In the genomic region with DNA sequence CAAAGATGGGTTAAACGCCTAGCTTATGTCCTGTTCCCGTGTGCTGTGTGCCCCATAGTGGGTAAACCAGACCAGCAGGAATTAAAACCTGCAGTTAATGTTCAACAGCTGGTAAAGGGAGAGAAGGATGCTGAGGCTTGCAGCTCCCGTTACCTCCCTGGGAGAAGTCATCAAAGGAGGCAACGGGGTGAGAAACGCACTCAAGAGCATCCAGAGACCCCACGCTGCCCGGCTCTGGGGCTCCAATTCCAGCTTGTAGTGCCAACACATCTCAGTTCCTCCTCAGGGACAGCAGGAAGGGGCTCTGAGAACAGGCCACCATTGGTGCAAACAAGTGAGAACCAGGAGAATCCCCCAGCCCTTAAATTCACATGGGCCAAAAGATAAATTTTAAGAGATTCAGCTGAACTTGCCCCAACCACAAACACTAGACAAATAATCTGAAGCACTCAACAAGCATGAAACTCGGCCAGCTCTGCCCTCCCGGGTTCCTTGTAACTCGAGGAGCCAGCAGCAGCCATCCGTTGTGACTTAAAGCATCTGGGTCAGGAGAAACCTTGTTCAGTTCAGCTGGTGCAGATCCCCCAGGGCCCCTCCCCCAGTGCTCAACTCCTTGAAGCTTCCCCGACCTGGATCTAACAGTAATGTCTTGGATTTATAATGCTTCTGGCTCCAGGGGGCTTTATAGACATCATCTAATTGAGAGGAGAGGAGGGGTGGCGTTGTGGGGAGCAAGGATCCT, we compare ENCODE assay signal across 27 cellular contexts.
"Had no signal": no experiment of that assay in that cellular context is flagged by ENCODE, and none has a peak within 500 bp of the region (broad histone marks: within the 10 kb centered on the region; RNA-seq: fewer than 3 reads in every experiment).

No MANE protein-coding gene starts in this region.

- H3K27ac ChIP-seq: colonic mucosa, dorsolateral prefrontal cortex, esophagus muscularis mucosa, hepatocyte, neural progenitor cell, ovary, psoas muscle, stomach, suprapubic skin, transverse colon had no signal

- H3K4me3 ChIP-seq: colonic mucosa, dorsolateral prefrontal cortex, esophagus muscularis mucosa, hepatocyte, neural progenitor cell, ovary, psoas muscle, stomach, suprapubic skin, transverse colon had no signal

- H3K9me3 Mint-ChIP-seq: activated T-cell treated with anti-CD3 and anti-CD28 coated beads, Interleukin-2, amount 50 U/mL, for 4 hours; activated T-helper 2 cell treated with anti-CD3 and anti-CD28 coated beads, Interferon-gamma antibody, Interleukin-2, Interleukin-4, amounts not matched to agents 10 μg/mL and 5 μg/mL and 100 μg/mL, durations not matched to agents 14 hours and 24 hours and 36 hours; central memory CD8-positive, alpha-beta T cell; memory B cell; naive B cell; neural progenitor cell; stimulated activated memory B cell treated with anti-CD40 and anti-IgM and Interleukin-4, amounts not matched to agents 10 μg/mL and 1 μg/mL and 100 μg/mL, for 72 hours; T-helper 1 cell treated with Interleukin-12 subunit alpha and Interleukin-12 subunit beta and Interleukin-4 antibody, amounts not matched to agents 30 μg/mL and 1 μg/mL, for 36 hours; WTC11 had no signal

- H3K36me3 ChIP-seq: colonic mucosa, esophagus muscularis mucosa, neural progenitor cell, ovary, stomach, suprapubic skin, transverse colon had no signal

- H3K27me3 ChIP-seq: colonic mucosa, neural progenitor cell, ovary had no signal

- DNase-seq: activated CD8-positive, alpha-beta memory T cell treated with anti-CD3 and anti-CD28 coated beads, Interleukin-2, amount 50 U/mL, for 48 hours; activated naive CD4-positive, alpha-beta T cell; activated T-cell treated with anti-CD3 and anti-CD28 coated beads, Interleukin-2, amount 50 U/mL, for 4 hours; colonic mucosa; dorsolateral prefrontal cortex; glutamatergic neuron; left cardiac atrium; naive B cell; ovary; small intestine; stimulated activated CD4-positive, alpha-beta T cell treated with anti-CD3 and anti-CD28 coated beads, Interleukin-15, amount 100 ng/mL, for 24 hours; stomach; T1000; transverse colon had no signal

- H3K79me2 ChIP-seq: hepatocyte had no signal

- H3K36me3 Mint-ChIP-seq: activated naive CD8-positive, alpha-beta T cell; memory B cell; naive B cell; neural progenitor cell; stimulated activated memory B cell treated with anti-CD40 and anti-IgM and Interleukin-4, amounts not matched to agents 10 μg/mL and 1 μg/mL and 100 μg/mL, for 72 hours; WTC11 had no signal

- H3K4me1 Mint-ChIP-seq: central memory CD8-positive, alpha-beta T cell; memory B cell; naive B cell; stimulated activated memory B cell treated with anti-CD40 and anti-IgM and Interleukin-4, amounts not matched to agents 10 μg/mL and 1 μg/mL and 100 μg/mL, for 72 hours had no signal

- H3K27ac Mint-ChIP-seq: activated naive CD8-positive, alpha-beta T cell; activated T-helper 2 cell treated with anti-CD3 and anti-CD28 coated beads, Interferon-gamma antibody, Interleukin-2, Interleukin-4, amounts not matched to agents 10 μg/mL and 5 μg/mL and 100 μg/mL, durations not matched to agents 14 hours and 24 hours and 36 hours; memory B cell; naive B cell; neural progenitor cell; stimulated activated memory B cell treated with anti-CD40 and anti-IgM and Interleukin-4, amounts not matched to agents 10 μg/mL and 1 μg/mL and 100 μg/mL, for 72 hours; T-helper 1 cell treated with Interleukin-12 subunit alpha and Interleukin-12 subunit beta and Interleukin-4 antibody, amounts not matched to agents 30 μg/mL and 1 μg/mL, for 36 hours; WTC11 had no signal

- H3K4me3 Mint-ChIP-seq: activated naive CD8-positive, alpha-beta T cell; activated T-cell treated with anti-CD3 and anti-CD28 coated beads, Interleukin-2, amount 50 U/mL, for 4 hours; central memory CD8-positive, alpha-beta T cell; memory B cell; naive B cell; neural progenitor cell; stimulated activated memory B cell treated with anti-CD40 and anti-IgM and Interleukin-4, amounts not matched to agents 10 μg/mL and 1 μg/mL and 100 μg/mL, for 72 hours; T-helper 1 cell treated with Interleukin-12 subunit alpha and Interleukin-12 subunit beta and Interleukin-4 antibody, amounts not matched to agents 30 μg/mL and 1 μg/mL, for 36 hours; WTC11 had no signal

- H3K4me1 ChIP-seq: colonic mucosa, esophagus muscularis mucosa, suprapubic skin, transverse colon had no signal

- H3K4me2 ChIP-seq: hepatocyte, neural progenitor cell had no signal

- ATAC-seq: activated T-cell treated with anti-CD3 and anti-CD28 coated beads, Interleukin-2, amount 50 U/mL, for 4 hours; left cardiac atrium; psoas muscle; sciatic nerve; stimulated activated memory B cell treated with anti-CD40 and anti-IgM and Interleukin-4, amounts not matched to agents 10 μg/mL and 1 μg/mL and 100 μg/mL, for 72 hours; WTC11 had no signal

- H3K9ac ChIP-seq: neural progenitor cell had no signal
